13 cellular contexts compared by ENCODE assay signal in the genomic region with DNA sequence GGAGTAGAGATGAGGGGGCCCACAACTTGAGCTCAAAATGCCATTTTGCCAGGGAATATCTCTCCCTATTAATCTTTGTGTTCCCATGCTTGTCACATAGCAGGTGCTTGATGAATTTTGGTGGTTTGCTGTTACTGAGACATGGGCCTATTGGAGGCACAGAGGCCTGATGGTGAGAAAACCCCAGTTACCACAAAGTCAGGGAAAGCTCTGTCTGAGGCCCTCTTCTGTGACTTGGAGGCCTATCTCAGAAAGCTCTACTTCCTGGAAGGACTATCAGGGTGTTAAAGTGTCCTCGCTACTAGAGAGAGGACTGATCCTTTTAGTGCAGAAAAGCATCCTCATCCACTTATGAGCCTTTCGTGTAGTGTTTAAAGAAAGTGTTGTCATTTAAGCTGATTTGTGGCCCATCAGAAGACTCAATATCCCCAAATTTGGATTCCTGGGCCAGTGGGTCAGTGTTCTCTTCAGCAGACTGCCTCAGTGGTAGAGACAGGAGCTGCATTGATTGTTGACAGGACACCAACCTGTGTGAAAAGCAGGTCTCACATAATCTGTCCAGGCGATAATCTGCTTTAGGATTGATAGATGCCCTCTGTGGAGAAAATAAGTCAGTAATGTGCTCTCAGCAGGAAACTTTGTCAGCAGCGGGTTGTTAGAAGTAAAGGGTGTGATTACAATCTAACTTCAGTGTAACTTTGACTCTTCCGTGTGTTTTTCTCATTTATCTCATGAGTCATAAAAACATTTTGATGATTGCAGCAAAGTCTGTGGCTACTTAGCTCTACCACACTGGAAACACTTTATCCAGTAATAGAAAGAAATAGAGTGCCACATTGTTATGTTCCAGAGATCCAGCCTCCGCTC.
DNase-seq lines count a peak whose midpoint lies in the region; ATAC-seq and TF ChIP-seq lines count a peak whose summit lies in the region.
"Had no signal": no experiment of that assay in that cellular context is flagged by ENCODE, and none has a peak within 500 bp of the region (broad histone marks: within the 10 kb centered on the region; RNA-seq: fewer than 3 reads in every experiment).

No MANE protein-coding gene starts in this region.

- H3K4me1 Mint-ChIP-seq in CD4-positive, CD25-positive, alpha-beta regulatory T cell, result peaks cover 57 to 77% (median 62%) of the 10 kb centered on the region in 4 donors
- H3K4me1 Mint-ChIP-seq in T-helper 1 cell treated with Interleukin-12 subunit alpha and Interleukin-12 subunit beta and Interleukin-4 antibody, amounts not matched to agents 30 μg/mL and 1 μg/mL, for 36 hours (ENCODE audit: low read depth), result peaks cover 65% of the 10 kb centered on the region

- peak; percentile 81 to 84 for ATAC-seq in CD4-positive, CD25-positive, alpha-beta regulatory T cell (ENCODE audit: low read depth in 2 of 2)
- peak; percentile 33 for ATAC-seq in GM19463 (IDR thresholded peaks at IDR 0.05; ENCODE audit: unreplicated experiment)
- ATAC-seq: GM23338, left ventricle myocardium superior, psoas muscle had no signal

- H3K27me3 Mint-ChIP-seq in CD4-positive, CD25-positive, alpha-beta regulatory T cell, result no peaks in the 10 kb centered on the region
- no peaks in the 10 kb centered on the region for H3K27me3 Mint-ChIP-seq in T-helper 1 cell treated with Interleukin-12 subunit alpha and Interleukin-12 subunit beta and Interleukin-4 antibody, amounts not matched to agents 30 μg/mL and 1 μg/mL, for 36 hours (ENCODE audit: low read depth)

- TF ChIP-seq CTCF in epithelial cell of esophagus (IDR thresholded peaks at IDR 0.05; ENCODE audit: insufficient read depth, low read depth, low read length, missing control alignments), result no peak
- no peak for TF ChIP-seq CTCF in dorsolateral prefrontal cortex (IDR thresholded peaks at IDR 0.05 in 54 of 56, conservative IDR thresholded peaks at IDR 0.05 in 2 of 56; ENCODE audit: low read depth in 1 of 56, partially characterized antibody in 56 of 56)

- intact Hi-C loops in dorsolateral prefrontal cortex (cut with DNase I), result no loop called here

- H3K4me1 ChIP-seq in CD4-positive, CD25-positive, alpha-beta regulatory T cell (ENCODE audit: control insufficient read depth, insufficient read depth, low read length, poor library complexity, severe bottlenecking), result peaks cover 64% of the 10 kb centered on the region
- H3K4me1 ChIP-seq: psoas muscle had no signal

- no peaks in the 10 kb centered on the region for H3K36me3 Mint-ChIP-seq in CD4-positive, CD25-positive, alpha-beta regulatory T cell
- H3K36me3 Mint-ChIP-seq in T-helper 1 cell treated with Interleukin-12 subunit alpha and Interleukin-12 subunit beta and Interleukin-4 antibody, amounts not matched to agents 30 μg/mL and 1 μg/mL, for 36 hours (ENCODE audit: low read depth), result peaks cover 3% of the 10 kb centered on the region

- peak overlapping the region; percentile 68 for H3K4me3 ChIP-seq in CD4-positive, CD25-positive, alpha-beta regulatory T cell (ENCODE audit: low read depth, low read length)
- no peak overlapping the region for H3K4me3 ChIP-seq in epithelial cell of esophagus (ENCODE audit: low read length)
- no peak overlapping the region for H3K4me3 ChIP-seq in dorsolateral prefrontal cortex
- H3K4me3 ChIP-seq: GM23338, psoas muscle had no signal

- H3K9me3 ChIP-seq in CD4-positive, CD25-positive, alpha-beta regulatory T cell (ENCODE audit: control insufficient read depth in 2 of 2, low read length in 2 of 2), result no peaks in the 10 kb centered on the region
- H3K9me3 ChIP-seq: psoas muscle had no signal

- DNase-seq in CD4-positive, CD25-positive, alpha-beta regulatory T cell, result peak in 2 of 3 donors; percentile 53 to 86
- DNase-seq in epithelial cell of esophagus (ENCODE audit: low read depth) (peak; percentile 7), NCI-H1092 (lab: John Stamatoyannopoulos, UW) (no peak), OCI-M1 (lab: John Stamatoyannopoulos, UW) (no peak), DMS153 treated with DMSO at 0.1 percent for 48 hours (lab: John Stamatoyannopoulos, UW; ENCODE audit: unreplicated experiment) (no peak), dorsolateral prefrontal cortex (no peak)
- DNase-seq: foreskin fibroblast, left ventricle myocardium superior, NCI-H146, psoas muscle had no signal

- H3K36me3 ChIP-seq in CD4-positive, CD25-positive, alpha-beta regulatory T cell (ENCODE audit: control insufficient read depth, insufficient read depth, low read length), result no peaks in the 10 kb centered on the region

- peak overlapping the region; percentile 81 for H3K27ac ChIP-seq in CD4-positive, CD25-positive, alpha-beta regulatory T cell (ENCODE audit: insufficient read depth, low read length, poor library complexity, severe bottlenecking)
- H3K27ac ChIP-seq in dorsolateral prefrontal cortex, result no peak overlapping the region
- H3K27ac ChIP-seq: psoas muscle had no signal

- H3K9me3 Mint-ChIP-seq in CD4-positive, CD25-positive, alpha-beta regulatory T cell, result peaks cover 0 to 4% (median 1%) of the 10 kb centered on the region in 7 donors
- H3K9me3 Mint-ChIP-seq in T-helper 1 cell treated with Interleukin-12 subunit alpha and Interleukin-12 subunit beta and Interleukin-4 antibody, amounts not matched to agents 30 μg/mL and 1 μg/mL, for 36 hours, result no peaks in the 10 kb centered on the region
- H3K9me3 Mint-ChIP-seq: GM23338 had no signal

- peak overlapping the region; percentile 57 to 75 (median 66) for H3K4me3 Mint-ChIP-seq in CD4-positive, CD25-positive, alpha-beta regulatory T cell
- peak overlapping the region; percentile 73 for H3K4me3 Mint-ChIP-seq in T-helper 1 cell treated with Interleukin-12 subunit alpha and Interleukin-12 subunit beta and Interleukin-4 antibody, amounts not matched to agents 30 μg/mL and 1 μg/mL, for 36 hours
- H3K4me3 Mint-ChIP-seq: GM23338 had no signal

- no peaks in the 10 kb centered on the region for H3K27me3 ChIP-seq in CD4-positive, CD25-positive, alpha-beta regulatory T cell (ENCODE audit: control insufficient read depth, insufficient read depth, low read length)
- peaks cover 0 to 8% (median 0%) of the 10 kb centered on the region in 45 donors for H3K27me3 ChIP-seq in dorsolateral prefrontal cortex

- peak overlapping the region; percentile 87 to 100 (median 89) for H3K27ac Mint-ChIP-seq in CD4-positive, CD25-positive, alpha-beta regulatory T cell
- peak overlapping the region; percentile 94 for H3K27ac Mint-ChIP-seq in T-helper 1 cell treated with Interleukin-12 subunit alpha and Interleukin-12 subunit beta and Interleukin-4 antibody, amounts not matched to agents 30 μg/mL and 1 μg/mL, for 36 hours
- H3K27ac Mint-ChIP-seq: GM23338 had no signal

Comparison
In these comparisons a context has a peak if more than half of its experiments do, and no peak if none do; other contexts are left out.
1. DNase-seq: peak in CD4-positive, CD25-positive, alpha-beta regulatory T cell (2 of 3) and epithelial cell of esophagus (single experiment); none in NCI-H1092 (single experiment), OCI-M1 (single experiment), DMS153 treated with DMSO at 0.1 percent for 48 hours (single experiment) and dorsolateral prefrontal cortex (0 of 10).